In genomic region chr1:158035976-158036583, GRCh38 we compare ENCODE assay signal across 9 cellular contexts.
DNase-seq lines count a peak whose midpoint lies in the region; ATAC-seq lines count a peak whose summit lies in the region.
"Had no signal": no experiment of that assay in that cellular context is flagged by ENCODE, and none has a peak within 500 bp of the region (broad histone marks: within the 10 kb centered on the region; RNA-seq: fewer than 3 reads in every experiment).

No MANE protein-coding gene starts in this region.

- DNase-seq in GM03348 (ENCODE audit: low spot score) (peak; percentile 50), NCI-H1694 treated with DMSO at 0.1 percent for 48 hours (lab: John Stamatoyannopoulos, UW) (peak; percentile 33), cerebellar cortex (ENCODE audit: low spot score) (peak; percentile 38), midbrain (lab: John Stamatoyannopoulos, UW) (peak; percentile 9), NCI-H1048 (lab: John Stamatoyannopoulos, UW) (no peak)
- DNase-seq: activated B cell treated with CpG ODN at 0.5 μM for 24 hours had no signal

- ATAC-seq in GM18858 (IDR thresholded peaks at IDR 0.05; ENCODE audit: unreplicated experiment) = no peak
- ATAC-seq in HG03378 (IDR thresholded peaks at IDR 0.05; ENCODE audit: unreplicated experiment) = no peak
- no peak for ATAC-seq in GM21360 (IDR thresholded peaks at IDR 0.05; ENCODE audit: unreplicated experiment)
